Comparison of ENCODE assay signal across 18 cellular contexts in genomic region chr3:195101927-195102608, GRCh38.
DNase-seq lines count a peak whose midpoint lies in the region; ATAC-seq and TF ChIP-seq lines count a peak whose summit lies in the region.
"Had no signal": no experiment of that assay in that cellular context is flagged by ENCODE, and none has a peak within 500 bp of the region (broad histone marks: within the 10 kb centered on the region; RNA-seq: fewer than 3 reads in every experiment).

No MANE protein-coding gene starts in this region.

- peak overlapping the region; percentile 38 for H2AK9ac ChIP-seq in IMR-90 (replicated peaks; ENCODE audit: low read depth, low read length, poor library complexity)

- H4K20me1 ChIP-seq in IMR-90 (ENCODE audit: insufficient read depth, low read length) (no peaks in the 10 kb centered on the region), mammary epithelial cell (ENCODE audit: insufficient read depth, low read length) (no peaks in the 10 kb centered on the region)

- in situ Hi-C loops in IMR-90 (cut with MboI; ENCODE audit: low sequenced_read_pairs) (no loop called here), mammary epithelial cell (cut with MboI; ENCODE audit: low sequenced_read_pairs in 2 of 2) (loop anchor here in 1 of 2 donors (10.0 kb wide), 1 partner anchor 417 kb away; the partner anchor contains the start of gene FAM43A)

- peaks cover 15 to 35% of the 10 kb centered on the region in 2 experiments; a peak in 3 of 4 replicates for H3K79me1 ChIP-seq in IMR-90 (ENCODE audit: low read depth in 1 of 2, low read length in 2 of 2)
- no peaks in the 10 kb centered on the region for H3K79me1 ChIP-seq in neuronal stem cell (ENCODE audit: low read depth, low read length)

- H2BK5ac ChIP-seq in IMR-90 (ENCODE audit: low read depth, low read length, poor library complexity, severe bottlenecking) (peak overlapping the region; percentile 92), neuronal stem cell (ENCODE audit: low read length) (no peak overlapping the region)

- H3K27ac Mint-ChIP-seq in activated CD4-positive, alpha-beta T cell treated with anti-CD3 and anti-CD28 coated beads for 36 hours = no peak overlapping the region
- peak overlapping the region in 2 of 6 donors; percentile 19 to 66 for H3K27ac Mint-ChIP-seq in immature natural killer cell
- H3K27ac Mint-ChIP-seq: activated CD4-positive, alpha-beta memory T cell treated with anti-CD3 and anti-CD28 coated beads, Interleukin-2, amount 10 ng/mL, durations not matched to agents 7 days and 5 days had no signal

- peaks cover 23% of the 10 kb centered on the region for H3K9me1 ChIP-seq in IMR-90 (ENCODE audit: insufficient read depth, low read length)

- TF ChIP-seq POLR2A in IMR-90 (IDR thresholded peaks at IDR 0.05; ENCODE audit: low read depth, low read length) = no peak

- H3K4me1 ChIP-seq in ACC112 (ENCODE audit: control insufficient read depth, insufficient read depth, low read length, unreplicated experiment) (peaks cover 27% of the 10 kb centered on the region), IMR-90 (ENCODE audit: control insufficient read depth, insufficient read depth, low read length) (peaks cover 18% of the 10 kb centered on the region), mammary epithelial cell (ENCODE audit: insufficient read depth, low read length) (peaks cover 18% of the 10 kb centered on the region), neutrophil (ENCODE audit: control insufficient read depth in 1 of 2, insufficient read depth in 1 of 2, low read depth in 1 of 2, low read length in 1 of 2) (peaks cover 78 to 95% of the 10 kb centered on the region in 2 experiments), neuronal stem cell (ENCODE audit: control insufficient read depth in 2 of 2, insufficient read depth in 1 of 2, low read depth in 1 of 2, low read length in 2 of 2) (peaks cover 1 to 11% of the 10 kb centered on the region in 2 donors)

- no peaks in the 10 kb centered on the region for H3K27me3 Mint-ChIP-seq in activated CD4-positive, alpha-beta T cell treated with anti-CD3 and anti-CD28 coated beads for 36 hours
- peaks cover 0 to 4% (median 3%) of the 10 kb centered on the region in 3 donors for H3K27me3 Mint-ChIP-seq in immature natural killer cell (ENCODE audit: low read depth in 3 of 3)
- H3K27me3 Mint-ChIP-seq: activated CD4-positive, alpha-beta memory T cell treated with anti-CD3 and anti-CD28 coated beads, Interleukin-2, amount 10 ng/mL, durations not matched to agents 7 days and 5 days; central memory CD8-positive, alpha-beta T cell had no signal

- TF ChIP-seq CTCF in IMR-90 (conservative IDR thresholded peaks at IDR 0.05; ENCODE audit: low read depth, low read length) = no peak
- no peak for TF ChIP-seq CTCF in mammary epithelial cell (conservative IDR thresholded peaks at IDR 0.05 in 1 of 2, IDR thresholded peaks at IDR 0.05 in 1 of 2; ENCODE audit: extremely low read depth in 1 of 2, insufficient read depth in 1 of 2, low read depth in 1 of 2, low read length in 2 of 2)
- TF ChIP-seq CTCF in neutrophil (IDR thresholded peaks at IDR 0.05) = no peak

- peak overlapping the region; percentile 97 for H3K18ac ChIP-seq in IMR-90 (ENCODE audit: low read depth, low read length)
- H3K18ac ChIP-seq in neuronal stem cell (ENCODE audit: low read length) = no peak overlapping the region

- H3K4ac ChIP-seq in IMR-90 (ENCODE audit: low read depth, low read length) (peak overlapping the region; percentile 88), neuronal stem cell (ENCODE audit: low read length) (no peak overlapping the region)

- no peaks in the 10 kb centered on the region for H3K9me3 Mint-ChIP-seq in activated CD4-positive, alpha-beta T cell treated with anti-CD3 and anti-CD28 coated beads for 36 hours (ENCODE audit: low read depth)
- H3K9me3 Mint-ChIP-seq in immature natural killer cell = no peaks in the 10 kb centered on the region
- H3K9me3 Mint-ChIP-seq: activated CD4-positive, alpha-beta memory T cell treated with anti-CD3 and anti-CD28 coated beads, Interleukin-2, amount 10 ng/mL, durations not matched to agents 7 days and 5 days; central memory CD8-positive, alpha-beta T cell had no signal

- DNase-seq in IMR-90 (no peak), mammary epithelial cell (no peak), neuronal stem cell (ENCODE audit: low spot score) (no peak), amniotic stem cell (lab: John Stamatoyannopoulos, UW) (no peak), immature natural killer cell (no peak)
- no peak for DNase-seq in activated CD4-positive, alpha-beta T cell treated with anti-CD3 and anti-CD28 coated beads for 36 hours
- DNase-seq: activated CD4-positive, alpha-beta memory T cell treated with anti-CD3 and anti-CD28 coated beads, Interleukin-2, amount 10 ng/mL, durations not matched to agents 7 days and 5 days; activated effector memory CD4-positive, alpha-beta T cell treated with anti-CD3 and anti-CD28 coated beads, Interleukin-2, amount 50 U/mL, for 16 hours; C1 segment of cervical spinal cord; midbrain; NCI-H1092; NCI-H345; psoas muscle; stimulated activated CD4-positive, alpha-beta T cell treated with anti-CD3 and anti-CD28 coated beads, Interleukin-2, amount 100 ng/mL, for 48 hours; stimulated activated naive CD8-positive, alpha-beta T cell treated with anti-CD3 and anti-CD28 coated beads, Interleukin-15, Interleukin-2, amounts not matched to agents 100 U/mL and 50 U/mL, for 24 hours had no signal

- H4K5ac ChIP-seq in IMR-90 (ENCODE audit: low read depth, low read length) = peak overlapping the region; percentile 92

- peak overlapping the region; percentile 54 for H3K14ac ChIP-seq in IMR-90 (replicated peaks; ENCODE audit: low read depth, low read length)
- no peak overlapping the region for H3K14ac ChIP-seq in neuronal stem cell (ENCODE audit: low read length)

- H2BK120ac ChIP-seq in IMR-90 (ENCODE audit: low read depth, low read length) = peak overlapping the region; percentile 85
- no peak overlapping the region for H2BK120ac ChIP-seq in neuronal stem cell (ENCODE audit: low read depth, low read length)

- dilution Hi-C loops in IMR-90 (cut with HindIII; ENCODE audit: low sequenced_read_pairs, unreplicated experiment) (no loop called here), mammary epithelial cell (cut with HindIII; ENCODE audit: low sequenced_read_pairs) (no loop called here)

- H4K8ac ChIP-seq in IMR-90 (ENCODE audit: low read depth in 2 of 2, low read length in 2 of 2) = peak overlapping the region; percentile 64 to 97
- H4K8ac ChIP-seq in neuronal stem cell (ENCODE audit: low read depth, low read length) = no peak overlapping the region

- no peak overlapping the region for H3K56ac ChIP-seq in IMR-90 (ENCODE audit: extremely low read depth, insufficient read depth, low read length)

- H3K4me3 ChIP-seq in ACC112 (ENCODE audit: low read depth, low read length) = no peak overlapping the region; the same call in 1 of the 2 replicates
- H3K4me3 ChIP-seq in IMR-90 (ENCODE audit: insufficient read depth, low read depth, low read length) = no peak overlapping the region
- no peak overlapping the region for H3K4me3 ChIP-seq in mammary epithelial cell (replicated peaks in 1 of 3; ENCODE audit: insufficient read depth in 1 of 3, low read depth in 2 of 3, low read length in 3 of 3)
- peak overlapping the region; percentile 1 to 50 for H3K4me3 ChIP-seq in neutrophil (ENCODE audit: low read depth in 1 of 2, low read length in 1 of 2)
- no peak overlapping the region for H3K4me3 ChIP-seq in neuronal stem cell (ENCODE audit: low read length in 2 of 2)
- H3K4me3 ChIP-seq: psoas muscle had no signal

- peak overlapping the region; percentile 83 for H2BK20ac ChIP-seq in IMR-90 (ENCODE audit: low read depth, low read length)

- H3K4me3 Mint-ChIP-seq in activated CD4-positive, alpha-beta T cell treated with anti-CD3 and anti-CD28 coated beads for 36 hours = no peak overlapping the region
- H3K4me3 Mint-ChIP-seq in immature natural killer cell = no peak overlapping the region
- H3K4me3 Mint-ChIP-seq: activated CD4-positive, alpha-beta memory T cell treated with anti-CD3 and anti-CD28 coated beads, Interleukin-2, amount 10 ng/mL, durations not matched to agents 7 days and 5 days; central memory CD8-positive, alpha-beta T cell had no signal

- no peaks in the 10 kb centered on the region for H3K36me3 Mint-ChIP-seq in activated CD4-positive, alpha-beta T cell treated with anti-CD3 and anti-CD28 coated beads for 36 hours (ENCODE audit: low read depth)
- H3K36me3 Mint-ChIP-seq in immature natural killer cell = no peaks in the 10 kb centered on the region

- H4K91ac ChIP-seq in IMR-90 (ENCODE audit: insufficient read depth, low read depth, low read length) (peak overlapping the region; percentile 95), neuronal stem cell (ENCODE audit: low read depth, low read length, poor library complexity) (no peak overlapping the region)

- H2AK5ac ChIP-seq in IMR-90 (ENCODE audit: low read depth, low read length) = peak overlapping the region; percentile 98
- no peak overlapping the region for H2AK5ac ChIP-seq in neuronal stem cell (ENCODE audit: low read depth, low read length)

- peak overlapping the region; percentile 91 for H3K27ac ChIP-seq in ACC112 (ENCODE audit: low read depth, low read length)
- peak overlapping the region; percentile 96 for H3K27ac ChIP-seq in IMR-90 (ENCODE audit: insufficient read depth, low read length)
- peak overlapping the region; percentile 14 for H3K27ac ChIP-seq in mammary epithelial cell (ENCODE audit: insufficient read depth, low read depth, low read length)
- peak overlapping the region; percentile 97 for H3K27ac ChIP-seq in neutrophil
- H3K27ac ChIP-seq in neuronal stem cell (replicated peaks; ENCODE audit: low read length) = no peak overlapping the region
- H3K27ac ChIP-seq: psoas muscle had no signal

- no peak overlapping the region; the same call in 1 of the 2 replicates for H3K4me2 ChIP-seq in IMR-90 (ENCODE audit: low read depth, low read length)
- no peak overlapping the region for H3K4me2 ChIP-seq in mammary epithelial cell (ENCODE audit: insufficient read depth, low read depth, low read length)
- no peak overlapping the region for H3K4me2 ChIP-seq in neuronal stem cell (ENCODE audit: insufficient read depth, low read length, poor library complexity, severe bottlenecking)

- peak overlapping the region; percentile 57 for H2AFZ ChIP-seq in ACC112 (ENCODE audit: low read length, unreplicated experiment)
- no peak overlapping the region for H2AFZ ChIP-seq in IMR-90 (replicated peaks; ENCODE audit: low read length, poor library complexity)
- no peak overlapping the region for H2AFZ ChIP-seq in mammary epithelial cell (ENCODE audit: low read depth, low read length)
- H2AFZ ChIP-seq in neuronal stem cell (ENCODE audit: low read length) = no peak overlapping the region

- H3K9me3 ChIP-seq in IMR-90 (ENCODE audit: control insufficient read depth, insufficient read depth, low read length) = no peaks in the 10 kb centered on the region
- no peaks in the 10 kb centered on the region for H3K9me3 ChIP-seq in mammary epithelial cell (replicated peaks; ENCODE audit: insufficient read depth, low read length)
- no peaks in the 10 kb centered on the region for H3K9me3 ChIP-seq in neutrophil
- no peaks in the 10 kb centered on the region for H3K9me3 ChIP-seq in neuronal stem cell (replicated peaks in 1 of 2; ENCODE audit: control insufficient read depth in 2 of 2, insufficient read depth in 1 of 2, low read depth in 1 of 2, low read length in 2 of 2)
- H3K9me3 ChIP-seq: psoas muscle had no signal

- intact Hi-C loops in IMR-90 (cut with micrococcal nuclease) = loop anchor here (1.0 kb wide), 1 partner anchor 157 kb away; no protein-coding TSS in a partner anchor
- intact Hi-C loops in mammary epithelial cell (cut with micrococcal nuclease) = loop anchor here (1.0 to 10.0 kb wide), 3 partner anchors 227 to 420 kb away; no protein-coding TSS in a partner anchor
- intact Hi-C loops in activated CD4-positive, alpha-beta T cell treated with anti-CD3 and anti-CD28 coated beads for 36 hours (cut with DNase I, micrococcal nuclease) = no loop called here

- H3K9ac ChIP-seq in IMR-90 (ENCODE audit: low read depth, low read length) = no peak overlapping the region
- no peak overlapping the region for H3K9ac ChIP-seq in mammary epithelial cell (ENCODE audit: insufficient read depth, low read length)
- H3K9ac ChIP-seq in neuronal stem cell (ENCODE audit: low read depth, low read length, poor library complexity) = no peak overlapping the region

- no peak for ATAC-seq in IMR-90 (ENCODE audit: low read depth)
- no peak for ATAC-seq in activated CD4-positive, alpha-beta T cell treated with anti-CD3 and anti-CD28 coated beads for 36 hours
- ATAC-seq: stimulated activated naive CD8-positive, alpha-beta T cell treated with anti-CD3 and anti-CD28 coated beads, Interleukin-15, Interleukin-2, amounts not matched to agents 100 U/mL and 50 U/mL, for 24 hours had no signal

- H3K4me1 Mint-ChIP-seq in activated CD4-positive, alpha-beta T cell treated with anti-CD3 and anti-CD28 coated beads for 36 hours = peaks cover 7% of the 10 kb centered on the region
- peaks cover 20 to 30% of the 10 kb centered on the region in 2 donors for H3K4me1 Mint-ChIP-seq in immature natural killer cell

- no peaks in the 10 kb centered on the region for H3K27me3 ChIP-seq in ACC112 (ENCODE audit: insufficient read depth, low read length)
- no peaks in the 10 kb centered on the region for H3K27me3 ChIP-seq in IMR-90 (ENCODE audit: control insufficient read depth, insufficient read depth, low read length)
- no peaks in the 10 kb centered on the region for H3K27me3 ChIP-seq in mammary epithelial cell (ENCODE audit: insufficient read depth, low read length)
- H3K27me3 ChIP-seq in neutrophil = no peaks in the 10 kb centered on the region
- H3K27me3 ChIP-seq in neuronal stem cell (ENCODE audit: control insufficient read depth in 3 of 3, insufficient read depth in 3 of 3, low read depth in 1 of 3, low read length in 3 of 3) = no peaks in the 10 kb centered on the region

- 98% methylated on average over 8 of the region's 13 CpGs; no CpG with 5 or more reads in 1 of the 2 experiments for WGBS in IMR-90 (ENCODE audit: extremely low coverage in 2 of 2, insufficient read length in 1 of 2), 2 experiments
- WGBS in mammary epithelial cell (ENCODE audit: low coverage, missing lambda C conversion rate) = 100% methylated on average over 6 of the region's 13 CpGs
- no CpG with 5 or more reads among the region's 13 CpGs for WGBS in neuronal stem cell (ENCODE audit: extremely low coverage in 2 of 2, insufficient read length in 2 of 2, insufficient replicate concordance in 1 of 2), 2 donors

- H2BK15ac ChIP-seq in IMR-90 (ENCODE audit: low read depth, low read length) = peak overlapping the region; percentile 98; the same call in 2 of the 3 replicates
- H2BK15ac ChIP-seq in neuronal stem cell (ENCODE audit: low read length) = no peak overlapping the region

- POLR2A ChIA-PET in IMR-90 (lab: Charles Lee; ENCODE audit: unreplicated experiment) = no interaction called here
- POLR2A ChIA-PET in activated CD4-positive, alpha-beta T cell treated with anti-CD3 and anti-CD28 coated beads for 36 hours (lab: Charles Lee) = no interaction called here

- H2BK12ac ChIP-seq in neuronal stem cell (ENCODE audit: low read length) = no peak overlapping the region

- H3K23ac ChIP-seq in IMR-90 (ENCODE audit: low read depth, low read length) = peak overlapping the region; percentile 32; the same call in 1 of the 2 replicates
- H3K23ac ChIP-seq in neuronal stem cell (ENCODE audit: low read depth, low read length, poor library complexity) = no peak overlapping the region

- TF ChIP-seq RAD21 in IMR-90 (IDR thresholded peaks at IDR 0.05; ENCODE audit: low read length) = no peak

- H3K36me3 ChIP-seq in ACC112 (ENCODE audit: insufficient read depth, low read length) (no peaks in the 10 kb centered on the region), IMR-90 (ENCODE audit: control insufficient read depth, insufficient read depth, low read length) (no peaks in the 10 kb centered on the region), mammary epithelial cell (ENCODE audit: insufficient read depth, low read length) (no peaks in the 10 kb centered on the region), neutrophil (no peaks in the 10 kb centered on the region), neuronal stem cell (replicated peaks in 1 of 2; ENCODE audit: control insufficient read depth in 2 of 2, insufficient read depth in 2 of 2, low read length in 2 of 2) (no peaks in the 10 kb centered on the region)

- CTCF ChIA-PET in IMR-90 (lab: Yijun Ruan, JAX) (no interaction called here), mammary epithelial cell (lab: Charles Lee; ENCODE audit: low non-redundant PET) (no interaction called here)
- CTCF ChIA-PET in activated CD4-positive, alpha-beta T cell treated with anti-CD3 and anti-CD28 coated beads for 36 hours (lab: Charles Lee) = no interaction called here

- H3K79me2 ChIP-seq in ACC112 (ENCODE audit: control insufficient read depth, insufficient read depth, low read length, unreplicated experiment) (no peaks in the 10 kb centered on the region), mammary epithelial cell (ENCODE audit: insufficient read depth, low read length) (no peaks in the 10 kb centered on the region)

- BruUV-seq in IMR-90 (replicated peaks; lab: Mats Ljungman, UMichigan) = no TSS peak
- no TSS peak for BruUV-seq in mammary epithelial cell (replicated peaks; lab: Mats Ljungman, UMichigan)

Comparison
In these comparisons a context has a peak if more than half of its experiments do, and no peak if none do; other contexts are left out.
1. H3K4me3 ChIP-seq: peak in neutrophil (2 of 2); none in ACC112 (single experiment), IMR-90 (single experiment), mammary epithelial cell (0 of 3) and neuronal stem cell (0 of 2).
2. intact Hi-C loops: an anchor here in IMR-90 (1.0 kb wide) and mammary epithelial cell (1.0 to 10.0 kb wide); none called in activated CD4-positive, alpha-beta T cell treated with anti-CD3 and anti-CD28 coated beads for 36 hours.